15 cellular contexts compared by ENCODE assay signal in the genomic region with DNA sequence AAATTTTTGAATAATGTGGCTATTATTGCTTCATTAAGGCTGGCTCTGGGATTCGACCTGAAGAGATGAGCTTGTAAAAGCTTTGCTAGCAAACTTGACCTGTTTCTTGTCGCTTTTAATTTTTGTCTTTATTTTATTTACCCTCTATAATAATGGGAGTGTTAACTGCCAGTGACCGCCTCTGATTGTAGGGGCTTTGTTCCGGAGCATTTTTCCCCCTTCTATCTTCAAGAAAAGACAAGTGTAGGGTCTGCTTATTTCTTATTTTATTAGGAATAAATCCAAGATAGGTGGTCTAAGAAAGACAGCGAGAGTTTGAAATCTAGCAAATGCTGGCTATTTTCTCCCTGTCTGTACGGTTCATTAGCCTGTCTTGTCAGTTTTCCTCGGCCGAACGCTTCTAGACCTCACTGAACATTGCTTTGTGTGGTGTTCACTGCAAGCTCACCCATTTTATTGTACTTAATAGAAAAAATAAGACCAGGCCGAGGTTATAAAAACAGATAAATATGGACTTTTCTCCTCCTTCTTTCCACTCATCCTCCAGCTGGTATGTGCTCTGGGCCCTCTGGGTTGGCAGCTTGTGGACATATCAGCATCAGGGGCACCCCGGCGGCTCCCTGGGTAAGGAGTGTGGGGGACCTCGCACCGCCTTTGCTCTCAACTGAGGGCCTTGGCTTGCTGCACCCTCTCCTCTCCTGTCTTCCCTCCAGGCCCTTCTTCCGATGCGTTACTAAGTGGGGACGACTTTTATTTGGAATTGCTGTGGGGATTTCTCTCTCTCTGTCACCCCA. TPM values are rescaled to one million over a fixed set of nuclear protein-coding genes. Genes with fewer than 3 reads are reported as not detected.
DNase-seq lines count a peak whose midpoint lies in the region; ATAC-seq and TF ChIP-seq lines count a peak whose summit lies in the region.
"Had no signal": no experiment of that assay in that cellular context is flagged by ENCODE, and none has a peak within 500 bp of the region (broad histone marks: within the 10 kb centered on the region; RNA-seq: fewer than 3 reads in every experiment).

No MANE protein-coding gene starts in this region.

- H3K4me1 ChIP-seq in breast epithelium (no peaks in the 10 kb centered on the region), neural progenitor cell (peaks cover 66% of the 10 kb centered on the region), urinary bladder (ENCODE audit: insufficient read depth) (no peaks in the 10 kb centered on the region)
- H3K4me1 ChIP-seq: parathyroid adenoma had no signal

- H3K27me3 ChIP-seq in breast epithelium (no peaks in the 10 kb centered on the region), neural progenitor cell (peaks cover 100% of the 10 kb centered on the region)

- peak overlapping the region; percentile 91 for H3K4me2 ChIP-seq in neural progenitor cell

- peak overlapping the region; percentile 62 to 74 for H3K27ac ChIP-seq in breast epithelium
- H3K27ac ChIP-seq in neural progenitor cell, result no peak overlapping the region
- H3K27ac ChIP-seq in urinary bladder (ENCODE audit: low read depth), result peak overlapping the region; percentile 87
- H3K27ac ChIP-seq: HL-60, parathyroid adenoma had no signal

- TF ChIP-seq CTCF in breast epithelium (IDR thresholded peaks at IDR 0.05) (no peak), MCF 10A (IDR thresholded peaks at IDR 0.05; ENCODE audit: unreplicated experiment) (no peak), fibroblast of villous mesenchyme (IDR thresholded peaks at IDR 0.05; ENCODE audit: insufficient read depth, low read depth, low read length) (no peak), neural progenitor cell (IDR thresholded peaks at IDR 0.05) (no peak)

- H3K27ac Mint-ChIP-seq in MCF 10A (ENCODE audit: low read depth, unreplicated experiment) (no peak overlapping the region), neural progenitor cell (no peak overlapping the region)
- no peak overlapping the region for H3K27ac Mint-ChIP-seq in activated naive CD4-positive, alpha-beta T cell treated with anti-CD3 and anti-CD28 coated beads, Interleukin-2, amount 10 ng/mL, durations not matched to agents 7 days and 5 days
- no peak overlapping the region for H3K27ac Mint-ChIP-seq in activated naive CD4-positive, alpha-beta T cell treated with anti-CD3 and anti-CD28 coated beads, Interleukin-2, amount 50 U/mL, for 72 hours
- H3K27ac Mint-ChIP-seq: activated naive CD4-positive, alpha-beta T cell treated with anti-CD3 and anti-CD28 coated beads for 36 hours; effector memory CD8-positive, alpha-beta T cell had no signal

- H4K20me1 ChIP-seq in neural progenitor cell (ENCODE audit: low read depth), result peaks cover 65% of the 10 kb centered on the region

- CTCF ChIA-PET in MCF 10A (lab: Yijun Ruan, JAX), result no interaction called here
- CTCF ChIA-PET in activated naive CD4-positive, alpha-beta T cell treated with anti-CD3 and anti-CD28 coated beads, Interleukin-2, amount 10 ng/mL, durations not matched to agents 7 days and 5 days (lab: Charles Lee), result no interaction called here

- H3K9ac ChIP-seq in neural progenitor cell, result no peak overlapping the region
- H3K9ac ChIP-seq: parathyroid adenoma had no signal

- ATAC-seq in activated naive CD4-positive, alpha-beta T cell treated with anti-CD3 and anti-CD28 coated beads, Interleukin-2, amount 50 U/mL, for 72 hours, result no peak
- ATAC-seq: effector memory CD8-positive, alpha-beta T cell had no signal

- intact Hi-C loops in breast epithelium (cut with DNase I; ENCODE audit: low total_unique reads) (no loop called here), MCF 10A (cut with micrococcal nuclease) (no loop called here)

- H3K9me3 Mint-ChIP-seq in MCF 10A (ENCODE audit: unreplicated experiment) (no peaks in the 10 kb centered on the region), neural progenitor cell (no peaks in the 10 kb centered on the region)
- no peaks in the 10 kb centered on the region for H3K9me3 Mint-ChIP-seq in activated naive CD4-positive, alpha-beta T cell treated with anti-CD3 and anti-CD28 coated beads, Interleukin-2, amount 10 ng/mL, durations not matched to agents 7 days and 5 days
- H3K9me3 Mint-ChIP-seq in activated naive CD4-positive, alpha-beta T cell treated with anti-CD3 and anti-CD28 coated beads, Interleukin-2, amount 50 U/mL, for 72 hours, result peaks cover 0 to 5% of the 10 kb centered on the region in 2 donors
- H3K9me3 Mint-ChIP-seq: activated naive CD4-positive, alpha-beta T cell treated with anti-CD3 and anti-CD28 coated beads for 36 hours; effector memory CD8-positive, alpha-beta T cell had no signal

- no peaks in the 10 kb centered on the region for H3K4me1 Mint-ChIP-seq in MCF 10A (ENCODE audit: insufficient read depth, unreplicated experiment)
- peaks cover 65% of the 10 kb centered on the region for H3K4me1 Mint-ChIP-seq in neural progenitor cell
- H3K4me1 Mint-ChIP-seq in activated naive CD4-positive, alpha-beta T cell treated with anti-CD3 and anti-CD28 coated beads, Interleukin-2, amount 10 ng/mL, durations not matched to agents 7 days and 5 days, result peaks cover 3% of the 10 kb centered on the region

- H3K27me3 Mint-ChIP-seq in MCF 10A (ENCODE audit: insufficient read depth, unreplicated experiment) (no peaks in the 10 kb centered on the region), neural progenitor cell (ENCODE audit: insufficient read depth, low read depth) (peaks cover 38% of the 10 kb centered on the region)
- peaks cover 70% of the 10 kb centered on the region for H3K27me3 Mint-ChIP-seq in activated naive CD4-positive, alpha-beta T cell treated with anti-CD3 and anti-CD28 coated beads, Interleukin-2, amount 10 ng/mL, durations not matched to agents 7 days and 5 days

- H3F3A ChIP-seq in neural progenitor cell (ENCODE audit: low read depth), result peaks cover 65% of the 10 kb centered on the region

- DNase-seq in breast epithelium (ENCODE audit: low spot score in 2 of 2) (no peak), MCF 10A (ENCODE audit: unreplicated experiment) (no peak), fibroblast of villous mesenchyme (ENCODE audit: low read depth) (no peak), neural progenitor cell (ENCODE audit: low spot score) (peak; percentile 29), NCI-H2107 treated with DMSO at 0.1 percent for 48 hours (lab: John Stamatoyannopoulos, UW; ENCODE audit: unreplicated experiment) (no peak)
- no peak for DNase-seq in activated naive CD4-positive, alpha-beta T cell treated with anti-CD3 and anti-CD28 coated beads, Interleukin-2, amount 10 ng/mL, durations not matched to agents 7 days and 5 days
- no peak for DNase-seq in activated naive CD4-positive, alpha-beta T cell treated with anti-CD3 and anti-CD28 coated beads, Interleukin-2, amount 50 U/mL, for 72 hours (ENCODE audit: low spot score in 2 of 2)
- DNase-seq: 8988T; activated naive CD4-positive, alpha-beta T cell treated with anti-CD3 and anti-CD28 coated beads for 36 hours; effector memory CD8-positive, alpha-beta T cell; NCI-H1105 treated with DMSO at 0.1 percent for 48 hours; NCI-H82 had no signal

- H3K36me3 ChIP-seq in breast epithelium (peaks cover 5% of the 10 kb centered on the region), neural progenitor cell (no peaks in the 10 kb centered on the region), urinary bladder (ENCODE audit: insufficient read depth) (no peaks in the 10 kb centered on the region)

- BruUV-seq in MCF 10A (replicated peaks; lab: Mats Ljungman, UMichigan), result no TSS peak

- 26% methylated on average over 17 of the region's 17 CpGs for WGBS in urinary bladder

- POLR2A ChIA-PET in MCF 10A (lab: Yijun Ruan, JAX), result interaction anchor here (0.5 to 1.6 kb wide), 2 partner anchors 44 to 55 kb away, joined by 3 read pairs; no protein-coding TSS in a partner anchor

- H3K4me3 ChIP-seq in breast epithelium, result peak overlapping the region; percentile 43 to 76 (median 58)
- H3K4me3 ChIP-seq in fibroblast of villous mesenchyme (ENCODE audit: low read depth, low read length), result peak overlapping the region; percentile 85
- H3K4me3 ChIP-seq in neural progenitor cell, result peak overlapping the region; percentile 1
- peak overlapping the region; percentile 47 for H3K4me3 ChIP-seq in urinary bladder (ENCODE audit: low read depth, low read length)

- no peaks in the 10 kb centered on the region for H3K9me3 ChIP-seq in breast epithelium
- no peaks in the 10 kb centered on the region for H3K9me3 ChIP-seq in neural progenitor cell (ENCODE audit: low read depth)

- H3K79me2 ChIP-seq in neural progenitor cell (ENCODE audit: low read depth), result no peaks in the 10 kb centered on the region

- H3K4me3 Mint-ChIP-seq in MCF 10A (ENCODE audit: unreplicated experiment) (no peak overlapping the region), neural progenitor cell (peak overlapping the region; percentile 73)
- H3K4me3 Mint-ChIP-seq in activated naive CD4-positive, alpha-beta T cell treated with anti-CD3 and anti-CD28 coated beads, Interleukin-2, amount 10 ng/mL, durations not matched to agents 7 days and 5 days, result no peak overlapping the region
- H3K4me3 Mint-ChIP-seq: activated naive CD4-positive, alpha-beta T cell treated with anti-CD3 and anti-CD28 coated beads for 36 hours; effector memory CD8-positive, alpha-beta T cell had no signal

- H2AFZ ChIP-seq in neural progenitor cell (replicated peaks), result no peak overlapping the region
- H2AFZ ChIP-seq: parathyroid adenoma had no signal

- peaks cover 56% of the 10 kb centered on the region for H3K36me3 Mint-ChIP-seq in MCF 10A (ENCODE audit: insufficient read depth, unreplicated experiment)
- peaks cover 19% of the 10 kb centered on the region for H3K36me3 Mint-ChIP-seq in neural progenitor cell
- H3K36me3 Mint-ChIP-seq in activated naive CD4-positive, alpha-beta T cell treated with anti-CD3 and anti-CD28 coated beads, Interleukin-2, amount 10 ng/mL, durations not matched to agents 7 days and 5 days, result no peaks in the 10 kb centered on the region
- H3K36me3 Mint-ChIP-seq in activated naive CD4-positive, alpha-beta T cell treated with anti-CD3 and anti-CD28 coated beads, Interleukin-2, amount 50 U/mL, for 72 hours, result peaks cover 0 to 16% of the 10 kb centered on the region in 2 donors

- TF ChIP-seq POLR2A in breast epithelium (IDR thresholded peaks at IDR 0.05), result no peak

RNA-seq across cellular contexts. Expression of gene MEIS1, which starts 8.5 kb away (rescaled TPM):
- total RNA-seq in breast epithelium, result 10 to 100 TPM; 23.0 to 37.9 (median 37.0) TPM
- total RNA-seq in MCF 10A (2022), result 4.1 and 4.4 TPM in 2 replicates
- total RNA-seq in fibroblast of villous mesenchyme, result 87.3 and 107 TPM in 2 replicates
- total RNA-seq in neural progenitor cell (ENCODE audit: low replicate concordance), result 10.7 and 14.7 TPM in 2 replicates
- 213 TPM for total RNA-seq in urinary bladder
- polyA plus RNA-seq in urinary bladder, result 46.5 TPM
- not detected for total RNA-seq in activated naive CD4-positive, alpha-beta T cell treated with anti-CD3 and anti-CD28 coated beads, Interleukin-2, amount 50 U/mL, for 72 hours
- total RNA-seq: activated naive CD4-positive, alpha-beta T cell treated with anti-CD3 and anti-CD28 coated beads for 36 hours had no signal

Comparison
In these comparisons a context has a peak if more than half of its experiments do, and no peak if none do; other contexts are left out.
1. H3K4me3 ChIP-seq: peak in every context shown above with its lines; median percentile 85 in fibroblast of villous mesenchyme; 58 in breast epithelium; 47 in urinary bladder; 1 in neural progenitor cell.